ENCODE assay signal across 17 cellular contexts in the genomic region with DNA sequence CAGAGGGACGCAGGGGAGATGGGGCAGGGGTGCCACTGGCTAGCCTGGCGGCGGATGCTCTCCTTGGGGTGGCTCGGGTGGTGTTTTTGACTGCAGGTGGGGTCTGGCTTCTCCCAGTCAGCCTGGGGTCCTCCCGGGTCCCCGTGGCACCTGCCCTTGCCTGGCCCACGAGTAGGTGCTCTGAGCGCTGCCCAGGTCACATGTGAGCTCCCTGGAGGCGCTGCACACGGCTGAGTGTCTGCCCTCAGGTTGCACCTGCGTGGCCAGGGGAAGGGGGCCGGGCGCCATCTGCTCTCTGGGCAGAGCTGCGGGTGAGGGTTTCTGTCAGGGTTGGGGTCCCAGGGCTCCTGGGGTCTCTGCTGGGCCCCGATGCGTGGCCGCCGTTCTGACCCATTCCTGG. TPM values are rescaled to one million over a fixed set of nuclear protein-coding genes. Genes with fewer than 3 reads are reported as not detected.
DNase-seq lines count a peak whose midpoint lies in the region; ATAC-seq and TF ChIP-seq lines count a peak whose summit lies in the region.
"Had no signal": no experiment of that assay in that cellular context is flagged by ENCODE, and none has a peak within 500 bp of the region (broad histone marks: within the 10 kb centered on the region; RNA-seq: fewer than 3 reads in every experiment).

No MANE protein-coding gene starts in this region.

- H3K79me1 ChIP-seq in neuronal stem cell (ENCODE audit: low read depth, low read length), result peaks cover 14% of the 10 kb centered on the region

- no peaks in the 10 kb centered on the region for H3K36me3 ChIP-seq in SK-N-SH (replicated peaks in 1 of 2; ENCODE audit: control insufficient read depth in 1 of 2, insufficient read depth in 2 of 2, low read length in 1 of 2)
- no peaks in the 10 kb centered on the region for H3K36me3 ChIP-seq in Caco-2 (ENCODE audit: control insufficient read depth, insufficient read depth, low read length)
- no peaks in the 10 kb centered on the region for H3K36me3 ChIP-seq in neuronal stem cell (replicated peaks in 1 of 2; ENCODE audit: control insufficient read depth in 2 of 2, insufficient read depth in 2 of 2, low read length in 2 of 2)

- TF ChIP-seq CTCF in SK-N-SH (IDR thresholded peaks at IDR 0.05), result no peak
- TF ChIP-seq CTCF in Caco-2 (IDR thresholded peaks at IDR 0.05; ENCODE audit: insufficient read depth in 1 of 2, low read depth in 1 of 2, low read length in 1 of 2, severe bottlenecking in 1 of 2, unreplicated experiment in 1 of 2), result no peak
- TF ChIP-seq CTCF in RWPE1 (conservative IDR thresholded peaks at IDR 0.05; ENCODE audit: low read depth), result no peak
- TF ChIP-seq CTCF in GM13976 (IDR thresholded peaks at IDR 0.05; ENCODE audit: borderline replicate concordance, control extremely low read depth, extremely low read depth, insufficient read depth, missing control alignments), result no peak

- H4K8ac ChIP-seq in neuronal stem cell (ENCODE audit: low read depth, low read length), result no peak overlapping the region

- peak overlapping the region; percentile 98 for H2AK5ac ChIP-seq in neuronal stem cell (ENCODE audit: low read depth, low read length)

- no peaks in the 10 kb centered on the region for H3K9me2 ChIP-seq in SK-N-SH

- H3K27ac ChIP-seq in SK-N-SH (ENCODE audit: low read depth in 2 of 2, low read length in 1 of 2), result no peak overlapping the region
- H3K27ac ChIP-seq in RWPE1, result peak overlapping the region; percentile 99
- H3K27ac ChIP-seq in neuronal stem cell (replicated peaks; ENCODE audit: low read length), result no peak overlapping the region
- H3K27ac ChIP-seq: SJCRH30 had no signal

- no peaks in the 10 kb centered on the region for H3K27me3 Mint-ChIP-seq in Caco-2 (ENCODE audit: insufficient read depth, unreplicated experiment)
- H3K27me3 Mint-ChIP-seq in immature natural killer cell (ENCODE audit: low read depth in 3 of 3), result peaks cover 0 to 10% (median 7%) of the 10 kb centered on the region in 3 donors

- H3K4ac ChIP-seq in neuronal stem cell (ENCODE audit: low read length), result peak overlapping the region; percentile 37

- peak overlapping the region; percentile 77 for H3K4me3 Mint-ChIP-seq in Caco-2 (ENCODE audit: unreplicated experiment)
- H3K4me3 Mint-ChIP-seq in immature natural killer cell, result no peak overlapping the region

- peaks cover 63% of the 10 kb centered on the region for H3K79me2 ChIP-seq in SK-N-SH (ENCODE audit: insufficient read depth)

- no peak for ATAC-seq in SK-N-SH treated with all-trans-retinoic acid at 6 μM for 48 hours

- H3K36me3 Mint-ChIP-seq in Caco-2 (ENCODE audit: insufficient read depth, unreplicated experiment), result peaks cover 40% of the 10 kb centered on the region
- no peaks in the 10 kb centered on the region for H3K36me3 Mint-ChIP-seq in immature natural killer cell
- H3K36me3 Mint-ChIP-seq: T-cell had no signal

- H3K27ac Mint-ChIP-seq in Caco-2 (ENCODE audit: unreplicated experiment) (no peak overlapping the region), immature natural killer cell (no peak overlapping the region)
- H3K27ac Mint-ChIP-seq: T-cell; T-helper 2 cell treated with Interferon-gamma antibody and Interleukin-4, amounts not matched to agents 5 μg/mL and 100 μg/mL, for 36 hours had no signal

- intact Hi-C loops in Caco-2 (cut with micrococcal nuclease; ENCODE audit: unreplicated experiment), result loop anchor here (1.0 kb wide), 1 partner anchor 203 kb away; no protein-coding TSS in a partner anchor

- H2BK12ac ChIP-seq in neuronal stem cell (ENCODE audit: low read length), result peak overlapping the region; percentile 94

- H3K4me1 ChIP-seq in SK-N-SH (ENCODE audit: control insufficient read depth in 1 of 2, insufficient read depth in 2 of 2, low read depth in 1 of 2, low read length in 1 of 2) (peaks cover 32 to 44% of the 10 kb centered on the region in 2 experiments; a peak in 3 of 4 replicates), Caco-2 (peaks cover 43% of the 10 kb centered on the region), neuronal stem cell (ENCODE audit: control insufficient read depth in 2 of 2, insufficient read depth in 1 of 2, low read depth in 1 of 2, low read length in 2 of 2) (peaks cover 32 to 44% of the 10 kb centered on the region in 2 donors)

- no peak overlapping the region for H3K23ac ChIP-seq in neuronal stem cell (ENCODE audit: low read depth, low read length, poor library complexity)

- whole genome bisulfite sequencing in SK-N-SH (ENCODE audit: low lambda C conversion rate), result 100% methylated on average over 1 of the region's 18 CpGs
- WGBS in neuronal stem cell (ENCODE audit: extremely low coverage in 2 of 2, insufficient read length in 2 of 2, insufficient replicate concordance in 1 of 2), 2 donors, result no CpG with 5 or more reads among the region's 18 CpGs

- peak overlapping the region; percentile 21 for H3K14ac ChIP-seq in neuronal stem cell (ENCODE audit: low read length)

- H3K9me3 ChIP-seq in SK-N-SH (no peaks in the 10 kb centered on the region), Caco-2 (no peaks in the 10 kb centered on the region), neuronal stem cell (replicated peaks in 1 of 2; ENCODE audit: control insufficient read depth in 2 of 2, insufficient read depth in 1 of 2, low read depth in 1 of 2, low read length in 2 of 2) (no peaks in the 10 kb centered on the region)
- H3K9me3 ChIP-seq: SJCRH30 had no signal

- H3K4me2 ChIP-seq in SK-N-SH, result peak overlapping the region; percentile 86; the same call in 1 of the 2 replicates
- H3K4me2 ChIP-seq in neuronal stem cell (ENCODE audit: insufficient read depth, low read length, poor library complexity, severe bottlenecking), result no peak overlapping the region

- POLR2A ChIA-PET in SK-N-SH (lab: Yijun Ruan, JAX) (interaction anchor here (0.8 to 1.5 kb wide), 2 partner anchors 12 to 204 kb away, joined by 3 read pairs; no protein-coding TSS in a partner anchor), Caco-2 (lab: Charles Lee) (no interaction called here), RWPE1 (lab: Yijun Ruan, JAX; ENCODE audit: low non-redundant PET) (no interaction called here)

- CTCF ChIA-PET in SK-N-SH (lab: Yijun Ruan, JAX), result interaction anchor here (0.8 to 7.5 kb wide), 29 partner anchors 9 to 242 kb away, joined by 3 to 70 read pairs (median 5); partner anchors contain the start of gene MUC6
- CTCF ChIA-PET in Caco-2 (lab: Charles Lee), result interaction anchor here (0.9 kb wide), 1 partner anchor 203 kb away, joined by 8 read pairs; no protein-coding TSS in a partner anchor
- CTCF ChIA-PET in RWPE1 (lab: Yijun Ruan, JAX), result interaction anchor here (0.7 to 1.4 kb wide), 6 partner anchors 22 to 205 kb away, joined by 3 to 5 read pairs (median 5); no protein-coding TSS in a partner anchor

- no peak overlapping the region; a peak in 1 of 4 replicates for H3K4me3 ChIP-seq in SK-N-SH (ENCODE audit: low read depth in 2 of 2, low read length in 1 of 2)
- H3K4me3 ChIP-seq in Caco-2 (ENCODE audit: low read depth, low read length), result no peak overlapping the region
- no peak overlapping the region for H3K4me3 ChIP-seq in neuronal stem cell (ENCODE audit: low read length in 2 of 2)
- H3K4me3 ChIP-seq: SJCRH30 had no signal

- no peak for TF ChIP-seq RAD21 in SK-N-SH (IDR thresholded peaks at IDR 0.05; ENCODE audit: low read length)

- H2AFZ ChIP-seq in SK-N-SH (ENCODE audit: low read depth) (no peak overlapping the region), neuronal stem cell (ENCODE audit: low read length) (no peak overlapping the region)

- H3K9me3 Mint-ChIP-seq in Caco-2 (ENCODE audit: unreplicated experiment) (no peaks in the 10 kb centered on the region), immature natural killer cell (peaks cover 0 to 1% (median 0%) of the 10 kb centered on the region in 6 donors)
- H3K9me3 Mint-ChIP-seq: T-cell; T-helper 2 cell treated with Interferon-gamma antibody and Interleukin-4, amounts not matched to agents 5 μg/mL and 100 μg/mL, for 36 hours had no signal

- TF ChIP-seq EP300 in SK-N-SH (IDR thresholded peaks at IDR 0.05; ENCODE audit: borderline replicate concordance in 1 of 2, low read depth in 1 of 2, low read length in 1 of 2), result no peak

- H3K18ac ChIP-seq in neuronal stem cell (ENCODE audit: low read length), result peak overlapping the region; percentile 5

- H3K27me3 ChIP-seq in SK-N-SH (ENCODE audit: insufficient read depth) (no peaks in the 10 kb centered on the region), Caco-2 (replicated peaks; ENCODE audit: control insufficient read depth, insufficient read depth, low read length) (no peaks in the 10 kb centered on the region), neuronal stem cell (ENCODE audit: control insufficient read depth in 3 of 3, insufficient read depth in 3 of 3, low read depth in 1 of 3, low read length in 3 of 3) (peaks cover 0 to 20% (median 0%) of the 10 kb centered on the region in 3 experiments)
- H3K27me3 ChIP-seq: SJCRH30 had no signal

- DNase-seq in SK-N-SH, result no peak
- DNase-seq in Caco-2, result no peak
- no peak for DNase-seq in RWPE1 (ENCODE audit: low spot score)
- no peak for DNase-seq in neuronal stem cell (ENCODE audit: low spot score)
- DNase-seq in immature natural killer cell, result no peak
- no peak for DNase-seq in GM13976 (ENCODE audit: low spot score)
- DNase-seq in activated effector memory CD4-positive, alpha-beta T cell treated with anti-CD3 and anti-CD28 coated beads, Interleukin-2, amount 50 U/mL, for 16 hours, result no peak
- DNase-seq: DMS153; HCEC 1CT; NCI-H187; NCI-H2081 treated with DMSO at 0.1 percent for 48 hours; NCI-H2171; NK-92 treated with Interleukin-12 subunit alpha and Interleukin-12 subunit beta, amount 100 ng/mL, for 24 hours had no signal

- H4K20me1 ChIP-seq in SK-N-SH (ENCODE audit: insufficient read depth), result peaks cover 41% of the 10 kb centered on the region

- H3F3A ChIP-seq in SK-N-SH (replicated peaks; ENCODE audit: insufficient read depth), result peaks cover 22% of the 10 kb centered on the region

- H3K4me1 Mint-ChIP-seq in Caco-2 (ENCODE audit: low read depth, unreplicated experiment) (no peaks in the 10 kb centered on the region), immature natural killer cell (peaks cover 5 to 13% of the 10 kb centered on the region in 2 donors)

- no peak overlapping the region for H4K91ac ChIP-seq in neuronal stem cell (ENCODE audit: low read depth, low read length, poor library complexity)

- in situ Hi-C loops in GM13976 (cut with MboI; ENCODE audit: low sequenced_read_pairs, unreplicated experiment), result loop anchor here (10.0 kb wide), 1 partner anchor 207 kb away; no protein-coding TSS in a partner anchor

- H3K9ac ChIP-seq in SK-N-SH (no peak overlapping the region), neuronal stem cell (ENCODE audit: low read depth, low read length, poor library complexity) (peak overlapping the region; percentile 44)

- H2BK15ac ChIP-seq in neuronal stem cell (ENCODE audit: low read length), result peak overlapping the region; percentile 92

- H2BK5ac ChIP-seq in neuronal stem cell (ENCODE audit: low read length), result peak overlapping the region; percentile 53

- no TSS peak for BruUV-seq in Caco-2 (replicated peaks; lab: Mats Ljungman, UMichigan)

- H2BK120ac ChIP-seq in neuronal stem cell (ENCODE audit: low read depth, low read length), result peak overlapping the region; percentile 47

RNA-seq across cellular contexts. Expression of gene TSPAN4, which starts 5.2 kb away (rescaled TPM):
- polyA plus RNA-seq in SK-N-SH (2012; rRNA removed) (201 and 226 TPM in 2 replicates), immature natural killer cell (10 to 100 TPM; 23.4 to 38.7 (median 37.2) TPM)
- polyA plus RNA-seq in SK-N-SH (2012; cell fraction: cytosol; rRNA removed), result 66.1 and 128 TPM in 2 replicates
- 521 and 832 TPM in 2 replicates for polyA plus RNA-seq in SK-N-SH (2012; cell fraction: nucleus; rRNA removed)
- total RNA-seq in Caco-2 (2022), result 84.5 and 95.9 TPM in 2 replicates
- polyA plus RNA-seq in neuronal stem cell (2013, experiment 1 of 2), result 39.4 TPM
- polyA plus RNA-seq in neuronal stem cell (2013, experiment 2 of 2), result 35.6 TPM

RNA-seq across cellular contexts. Expression of gene POLR2L, which starts 5.5 kb away (rescaled TPM):
- 287 and 540 TPM in 2 replicates for polyA plus RNA-seq in SK-N-SH (2012; rRNA removed)
- polyA plus RNA-seq in SK-N-SH (2012; cell fraction: cytosol; rRNA removed), result 228 and 230 TPM in 2 replicates
- 123 and 341 TPM in 2 replicates for polyA plus RNA-seq in SK-N-SH (2012; cell fraction: nucleus; rRNA removed)
- total RNA-seq in Caco-2 (2022), result 139 and 141 TPM in 2 replicates
- polyA plus RNA-seq in neuronal stem cell (2013, experiment 1 of 2), result 129 TPM
- polyA plus RNA-seq in neuronal stem cell (2013, experiment 2 of 2), result 129 TPM
- polyA plus RNA-seq in immature natural killer cell, result 100 to 1,000 TPM; 139 to 200 (median 142) TPM

RNA-seq across cellular contexts. Expression of gene CD151, which starts 15.1 kb away (rescaled TPM):
- polyA plus RNA-seq in SK-N-SH (2012; rRNA removed) (922 and 1,149 TPM in 2 replicates), immature natural killer cell (10 to 100 TPM; 19.7 to 25.7 (median 23.7) TPM)
- polyA plus RNA-seq in SK-N-SH (2012; cell fraction: cytosol; rRNA removed), result 364 and 668 TPM in 2 replicates
- polyA plus RNA-seq in SK-N-SH (2012; cell fraction: nucleus; rRNA removed), result 1,027 and 1,059 TPM in 2 replicates
- 268 and 302 TPM in 2 replicates for total RNA-seq in Caco-2 (2022)
- polyA plus RNA-seq in neuronal stem cell (2013, experiment 1 of 2), result 74.1 TPM
- 74.3 TPM for polyA plus RNA-seq in neuronal stem cell (2013, experiment 2 of 2)

RNA-seq across cellular contexts. Expression of gene CRACR2B, which starts 20.2 kb away (rescaled TPM):
- polyA plus RNA-seq in SK-N-SH (2012; rRNA removed), result 0.94 and 1.1 TPM in 2 replicates
- 0.21 and 0.28 TPM in 2 replicates for polyA plus RNA-seq in SK-N-SH (2012; cell fraction: cytosol; rRNA removed)
- 3.8 and 5.0 TPM in 2 replicates for polyA plus RNA-seq in SK-N-SH (2012; cell fraction: nucleus; rRNA removed)
- 15.4 and 16.3 TPM in 2 replicates for total RNA-seq in Caco-2 (2022)
- polyA plus RNA-seq in neuronal stem cell (2013, experiment 1 of 2), result 12.4 TPM
- polyA plus RNA-seq in neuronal stem cell (2013, experiment 2 of 2), result 11.8 TPM
- polyA plus RNA-seq in immature natural killer cell, result 1 to 10 TPM in 1 of 3 donors, under 1 TPM in 1, not detected in 1; 0.74 to 2.2 TPM

RNA-seq across cellular contexts. Expression of gene PNPLA2, which starts 29.2 kb away (rescaled TPM):
- polyA plus RNA-seq in SK-N-SH (2012; rRNA removed) (47.7 and 60.3 TPM in 2 replicates), immature natural killer cell (10 to 100 TPM; 10.9 to 42.3 (median 23.4) TPM)
- polyA plus RNA-seq in SK-N-SH (2012; cell fraction: cytosol; rRNA removed), result 24.0 and 41.7 TPM in 2 replicates
- polyA plus RNA-seq in SK-N-SH (2012; cell fraction: nucleus; rRNA removed), result 222 and 344 TPM in 2 replicates
- total RNA-seq in Caco-2 (2022), result 84.7 and 93.6 TPM in 2 replicates
- 34.4 TPM for polyA plus RNA-seq in neuronal stem cell (2013, experiment 1 of 2)
- polyA plus RNA-seq in neuronal stem cell (2013, experiment 2 of 2), result 33.9 TPM

Comparison
In these comparisons a context has a peak if more than half of its experiments do, and no peak if none do; other contexts are left out.
1. RNA of gene CD151, which starts 15.1 kb away (polyA plus RNA-seq): 364 to 1,149 TPM in SK-N-SH; 19.7 to 25.7 TPM in immature natural killer cell; every median in the first group is over 10 times any median in the second.